Comparison of ENCODE assay signal across 2 cellular contexts in genomic region chr3:107928084-107928445, GRCh38.
TF ChIP-seq lines count a peak whose summit lies in the region.

No MANE protein-coding gene starts in this region.

TF ChIP-seq in SK-N-SH, 30 proteins besides CTCF, POLR2A, EP300 and RAD21 (continued from another document):
- TF ChIP-seq USF2 (IDR thresholded peaks at IDR 0.05; ENCODE audit: borderline replicate concordance, low read depth, low read length) = no peak
- no peak for TF ChIP-seq RXRA (IDR thresholded peaks at IDR 0.05; ENCODE audit: borderline replicate concordance, low read depth)
- TF ChIP-seq MAX (IDR thresholded peaks at IDR 0.05; ENCODE audit: low read depth) = no peak
- no peak for TF ChIP-seq NFIC (IDR thresholded peaks at IDR 0.05; ENCODE audit: borderline replicate concordance)
- TF ChIP-seq TEAD4 (IDR thresholded peaks at IDR 0.05; ENCODE audit: borderline replicate concordance, insufficient read depth) = no peak
- TF ChIP-seq GATA2 (CRISPR knock-in tag; IDR thresholded peaks at IDR 0.05) = no peak
- TF ChIP-seq FOSL2 (IDR thresholded peaks at IDR 0.05; ENCODE audit: borderline replicate concordance, low read depth) = no peak
- TF ChIP-seq MXI1 (IDR thresholded peaks at IDR 0.05; ENCODE audit: low read depth, low read length) = no peak
- no peak for TF ChIP-seq FOXM1 (IDR thresholded peaks at IDR 0.05; ENCODE audit: low read depth)
- no peak for TF ChIP-seq ZBTB33 (IDR thresholded peaks at IDR 0.05; ENCODE audit: borderline replicate concordance, low read depth)
- no peak for TF ChIP-seq TCF12 (IDR thresholded peaks at IDR 0.05)
- TF ChIP-seq YY1 (IDR thresholded peaks at IDR 0.05; ENCODE audit: low read depth) = no peak
- no peak for TF ChIP-seq RFX5 (IDR thresholded peaks at IDR 0.05; ENCODE audit: low read length)
- TF ChIP-seq SIN3A (IDR thresholded peaks at IDR 0.05; ENCODE audit: borderline replicate concordance, low read depth, low read length) = no peak
- no peak for TF ChIP-seq SMC3 (IDR thresholded peaks at IDR 0.05; ENCODE audit: low read depth, low read length)

TF ChIP-seq in H1, 55 proteins besides CTCF, POLR2A, EP300 and RAD21 (continued from another document):
- TF ChIP-seq TAF1 (IDR thresholded peaks at IDR 0.05; ENCODE audit: low read depth, low read length) (0 out of 2 replicates have a peak, but pooled peaks have one; percentile 24), KDM4A (IDR thresholded peaks at IDR 0.05; ENCODE audit: low read depth, low read length, severe bottlenecking) (peak; percentile 49), ASH2L (IDR thresholded peaks at IDR 0.05; ENCODE audit: low read length) (peak; percentile 2), YY1 (IDR thresholded peaks at IDR 0.05; ENCODE audit: low read depth, low read length) (0 out of 2 replicates have a peak, but pooled peaks have one; percentile 6), NRF1 (IDR thresholded peaks at IDR 0.05; ENCODE audit: low read depth, low read length) (no peak)
